ENCODE assay signal across 1 cellular context in genomic region chr9:33408087-33408486, GRCh38.
TF ChIP-seq lines count a peak whose summit lies in the region.

No MANE protein-coding gene starts in this region.

TF ChIP-seq in GM12878, 131 proteins besides CTCF, POLR2A, EP300 and RAD21:
- TF ChIP-seq SMAD5 (IDR thresholded peaks at IDR 0.05; ENCODE audit: low read depth): no peak
- peak; percentile 33 for TF ChIP-seq MEF2B (IDR thresholded peaks at IDR 0.05; ENCODE audit: partially characterized antibody, poor library complexity, severe bottlenecking)
